ENCODE assay signal across 9 cellular contexts in the genomic region with DNA sequence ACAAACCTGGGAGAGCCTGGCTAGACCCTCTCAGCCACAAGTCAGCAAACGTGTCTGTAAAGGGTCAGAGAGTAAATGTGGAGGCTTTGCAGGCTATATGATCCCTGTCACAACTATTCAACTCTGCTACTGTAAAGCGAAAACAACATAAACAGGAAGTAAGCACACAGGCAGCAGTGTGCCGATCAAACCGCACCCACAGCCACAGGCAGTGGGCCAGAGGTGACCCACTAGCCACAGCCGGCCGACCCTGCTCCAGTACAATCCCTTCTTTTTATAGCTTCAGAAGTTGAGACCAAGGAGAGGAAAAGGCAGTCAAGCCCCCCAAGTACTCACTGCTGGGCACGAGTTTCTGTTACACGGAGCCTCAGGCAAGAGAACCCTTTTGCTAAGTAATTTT.
A peak's percentile ranks its signal among the peaks of the same experiment; 100 is the strongest.
DNase-seq lines count a peak whose midpoint lies in the region; ATAC-seq and TF ChIP-seq lines count a peak whose summit lies in the region.
"Had no signal": no experiment of that assay in that cellular context is flagged by ENCODE, and none has a peak within 500 bp of the region (broad histone marks: within the 10 kb centered on the region; RNA-seq: fewer than 3 reads in every experiment).

No MANE protein-coding gene starts in this region.

- no peak overlapping the region for H3T11ph ChIP-seq in H9 (ENCODE audit: low read length)

- H3K4me1 Mint-ChIP-seq in Calu3 (ENCODE audit: low read depth, unreplicated experiment) = peaks cover 29% of the 10 kb centered on the region
- peaks cover 36 to 40% of the 10 kb centered on the region in 2 experiments for H3K4me1 Mint-ChIP-seq in H9

- no peak overlapping the region for H2AFZ ChIP-seq in H9 (ENCODE audit: low read length)

- H3K27ac ChIP-seq in H9 (ENCODE audit: insufficient read length, low read depth, low read length) (no peak overlapping the region), lung (ENCODE audit: low read depth in 1 of 2, low read length in 1 of 2) (no peak overlapping the region), esophagus squamous epithelium (no peak overlapping the region), tibial artery (no peak overlapping the region)

- CTCF ChIA-PET in Calu3 (lab: Charles Lee) = no interaction called here

- H3K4me3 ChIP-seq in lung (no peak overlapping the region), esophagus squamous epithelium (peak overlapping the region in 1 of 4 donors; percentile 6), tibial artery (no peak overlapping the region)

- H2BK20ac ChIP-seq in H9 (ENCODE audit: low read depth, low read length, poor library complexity, severe bottlenecking) = no peak overlapping the region

- H3K36me3 Mint-ChIP-seq in Calu3 (ENCODE audit: insufficient read depth, unreplicated experiment) (peaks cover 6% of the 10 kb centered on the region), H9 (ENCODE audit: insufficient read depth in 1 of 3, low read depth in 3 of 3) (no peaks in the 10 kb centered on the region)

- H2AK5ac ChIP-seq in H9 (ENCODE audit: insufficient read length, low read length) = no peak overlapping the region

- DNase-seq in Calu3 (peak; percentile 58), H9 (no peak), SK-MEL-5 (ENCODE audit: low read depth, low spot score) (peak; percentile 41), lung (ENCODE audit: low spot score) (no peak), esophagus squamous epithelium (lab: John Stamatoyannopoulos, UW) (no peak), NCI-H526 (lab: John Stamatoyannopoulos, UW) (no peak), tibial artery (no peak)
- DNase-seq: foreskin fibroblast had no signal

- no peaks in the 10 kb centered on the region for H4K20me1 ChIP-seq in H9 (ENCODE audit: control insufficient read depth, insufficient read depth, insufficient read length)

- no peak overlapping the region for H2BK12ac ChIP-seq in H9 (ENCODE audit: insufficient read length, low read depth, low read length)

- H4K91ac ChIP-seq in H9 (ENCODE audit: insufficient read length, low read depth, low read length) = no peak overlapping the region

- H3K9me3 Mint-ChIP-seq in Calu3 (ENCODE audit: low read depth, unreplicated experiment) (no peaks in the 10 kb centered on the region), H9 (no peaks in the 10 kb centered on the region)

- no peaks in the 10 kb centered on the region for H3K79me2 ChIP-seq in H9 (ENCODE audit: insufficient read depth, low read length)

- peak overlapping the region; percentile 39 for H3K18ac ChIP-seq in H9 (ENCODE audit: insufficient read length, low read depth, low read length)

- intact Hi-C loops in Calu3 (cut with micrococcal nuclease; ENCODE audit: unreplicated experiment) (loop anchor here (1.0 kb wide), 1 partner anchor 22 kb away; no protein-coding TSS in a partner anchor), esophagus squamous epithelium (cut with DNase I) (no loop called here), tibial artery (cut with DNase I; ENCODE audit: low total_unique reads) (no loop called here)

- H3K9ac ChIP-seq in H9 (ENCODE audit: extremely low read depth, insufficient read length, low read length) = no peak overlapping the region

- ATAC-seq in lung (ENCODE audit: insufficient read depth, low FRiP score) (peak; percentile 39), HG02623 (IDR thresholded peaks at IDR 0.05; ENCODE audit: unreplicated experiment) (no peak)

- no peaks in the 10 kb centered on the region for H3K23me2 ChIP-seq in H9 (ENCODE audit: insufficient read length, low read depth, low read length, poor library complexity, severe bottlenecking)

- H3K27me3 Mint-ChIP-seq in Calu3 (ENCODE audit: unreplicated experiment) (no peaks in the 10 kb centered on the region), H9 (ENCODE audit: low read depth) (no peaks in the 10 kb centered on the region)

- H3K27ac Mint-ChIP-seq in Calu3 (ENCODE audit: unreplicated experiment) (peak overlapping the region; percentile 59), H9 (peak overlapping the region in 2 of 3 experiments; percentile 50 to 57; a peak in 3 of 7 replicates)

- no TSS peak for BruUV-seq in Calu3 (replicated peaks; lab: Mats Ljungman, UMichigan)

- H4K5ac ChIP-seq in H9 (ENCODE audit: insufficient read length, low read depth, low read length) = no peak overlapping the region

- no peak for TF ChIP-seq CTCF in Calu3 (IDR thresholded peaks at IDR 0.05; ENCODE audit: unreplicated experiment)
- TF ChIP-seq CTCF in H9 (conservative IDR thresholded peaks at IDR 0.05) = no peak
- no peak for TF ChIP-seq CTCF in lung (IDR thresholded peaks at IDR 0.05; ENCODE audit: control extremely low read depth, extremely low read depth)
- TF ChIP-seq CTCF in esophagus squamous epithelium (IDR thresholded peaks at IDR 0.05) = no peak
- no peak for TF ChIP-seq CTCF in tibial artery (IDR thresholded peaks at IDR 0.05)

- H3K9me3 ChIP-seq in H9 (ENCODE audit: control insufficient read depth, low read depth, low read length) = no peaks in the 10 kb centered on the region
- peaks cover 0 to 3% of the 10 kb centered on the region in 2 donors for H3K9me3 ChIP-seq in lung (ENCODE audit: control insufficient read depth in 2 of 2, insufficient read depth in 1 of 2, low read length in 1 of 2)
- H3K9me3 ChIP-seq in esophagus squamous epithelium = no peaks in the 10 kb centered on the region
- no peaks in the 10 kb centered on the region for H3K9me3 ChIP-seq in tibial artery

- no peak overlapping the region for H3K4me3 Mint-ChIP-seq in Calu3 (ENCODE audit: low read depth, unreplicated experiment)
- H3K4me3 Mint-ChIP-seq in H9 = no peak overlapping the region

- H4K8ac ChIP-seq in H9 (replicated peaks; ENCODE audit: insufficient read length, low read depth, low read length) = no peak overlapping the region

- TF ChIP-seq POLR2A in esophagus squamous epithelium (IDR thresholded peaks at IDR 0.05) = no peak

- H3K79me1 ChIP-seq in H9 (ENCODE audit: insufficient read depth, low read depth, low read length, poor library complexity, severe bottlenecking) = no peaks in the 10 kb centered on the region

- no peak overlapping the region for H3K56ac ChIP-seq in H9 (ENCODE audit: insufficient read length, low read depth, low read length)

- H2BK120ac ChIP-seq in H9 (ENCODE audit: low read depth, low read length, poor library complexity, severe bottlenecking) = no peak overlapping the region

- H3K4me2 ChIP-seq in H9 (ENCODE audit: insufficient read depth, insufficient read length, low read length) = no peak overlapping the region

- in situ Hi-C loops in SK-MEL-5 (cut with HindIII; ENCODE audit: low pct_unique_long_range_greater_than_20kb, low sequenced_read_pairs) = no loop called here

- H3K14ac ChIP-seq in H9 (ENCODE audit: insufficient read depth, low read length) = no peak overlapping the region

- no peak overlapping the region for H2BK5ac ChIP-seq in H9 (ENCODE audit: insufficient read length, low read length)

- H3K27me3 ChIP-seq in H9 (ENCODE audit: insufficient read depth, low read length) (no peaks in the 10 kb centered on the region), lung (ENCODE audit: control insufficient read depth, insufficient read depth) (no peaks in the 10 kb centered on the region), esophagus squamous epithelium (no peaks in the 10 kb centered on the region), tibial artery (no peaks in the 10 kb centered on the region)

- no peak overlapping the region for H3K4ac ChIP-seq in H9 (ENCODE audit: low read depth, low read length)

- no peak overlapping the region for H2BK15ac ChIP-seq in H9 (ENCODE audit: low read depth, low read length)

- H3K4me1 ChIP-seq in H9 (ENCODE audit: insufficient read depth, low read length) (peaks cover 12% of the 10 kb centered on the region; the same call in 1 of the 2 replicates), lung (ENCODE audit: control insufficient read depth in 2 of 2, insufficient read depth in 2 of 2, low read length in 2 of 2) (peaks cover 0 to 4% of the 10 kb centered on the region in 2 donors), esophagus squamous epithelium (peaks cover 1 to 11% (median 3%) of the 10 kb centered on the region in 3 donors), tibial artery (peaks cover 0 to 10% (median 8%) of the 10 kb centered on the region in 4 donors)

- H3K36me3 ChIP-seq in lung (ENCODE audit: control insufficient read depth in 2 of 2, insufficient read depth in 2 of 2, low read length in 2 of 2) (no peaks in the 10 kb centered on the region), esophagus squamous epithelium (no peaks in the 10 kb centered on the region), tibial artery (no peaks in the 10 kb centered on the region)

- no peak overlapping the region for H3K23ac ChIP-seq in H9 (ENCODE audit: insufficient read length, low read depth, low read length)

- WGBS in H9 (ENCODE audit: extremely low coverage, insufficient read length, low lambda C conversion rate) = no CpG with 5 or more reads among the region's 8 CpGs
- 29 to 31% methylated on average over 8 of the region's 8 CpGs for WGBS in lung, 2 donors
- WGBS in esophagus squamous epithelium, 2 donors = 43 to 52% methylated on average over 8 of the region's 8 CpGs

Comparison
In these comparisons a context has a peak if more than half of its experiments do, and no peak if none do; other contexts are left out.
1. DNase-seq: peak in Calu3 (single experiment) and SK-MEL-5 (single experiment); none in H9 (single experiment), lung (single experiment), esophagus squamous epithelium (single experiment), NCI-H526 (0 of 2) and tibial artery (0 of 2).